In the genomic region with DNA sequence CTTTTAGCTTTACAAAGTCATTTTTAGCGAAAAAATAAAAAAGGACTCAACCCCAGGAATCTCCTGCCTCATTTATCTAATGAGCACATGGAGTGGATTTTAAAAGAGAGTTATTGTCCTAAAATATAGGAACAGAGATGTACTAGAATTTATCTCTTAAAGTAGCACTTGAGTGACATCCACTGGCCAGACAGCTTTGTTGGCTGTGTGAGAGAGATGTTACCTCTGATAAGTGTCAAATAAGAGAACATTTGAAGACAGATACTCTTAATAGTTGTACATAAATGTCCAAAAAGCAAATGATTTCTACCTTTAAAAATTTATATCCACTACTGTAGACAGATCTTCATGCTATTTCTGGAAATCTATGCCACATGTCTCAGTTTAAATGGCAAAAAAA, we compare ENCODE assay signal across 10 cellular contexts. TPM values are rescaled to one million over a fixed set of nuclear protein-coding genes. Genes with fewer than 3 reads are reported as not detected.
A peak's percentile ranks its signal among the peaks of the same experiment; 100 is the strongest.
DNase-seq lines count a peak whose midpoint lies in the region; ATAC-seq and TF ChIP-seq lines count a peak whose summit lies in the region.
"Had no signal": no experiment of that assay in that cellular context is flagged by ENCODE, and none has a peak within 500 bp of the region (broad histone marks: within the 10 kb centered on the region; RNA-seq: fewer than 3 reads in every experiment).

No MANE protein-coding gene starts in this region.

- no peaks in the 10 kb centered on the region for H3K9me3 ChIP-seq in cardiac muscle cell (ENCODE audit: low read depth)

- DNase-seq in AG10803 (ENCODE audit: low read depth): peak; percentile 64
- DNase-seq in HCEC 1CT: peak; percentile 69
- DNase-seq in RPMI7951 (ENCODE audit: low read depth): peak; percentile 72
- DNase-seq in cardiac muscle cell (ENCODE audit: low read depth in 1 of 2, low spot score in 1 of 2): peak in 1 of 2 donors; percentile 79
- no peak for DNase-seq in stimulated activated CD4-positive, alpha-beta T cell treated with anti-CD3 and anti-CD28 coated beads, Interleukin-4, amount 100 ng/mL, for 24 hours
- no peak for DNase-seq in midbrain (lab: John Stamatoyannopoulos, UW)
- DNase-seq: activated CD4-positive, alpha-beta memory T cell treated with anti-CD3 and anti-CD28 coated beads for 36 hours had no signal

- H3K4me3 ChIP-seq in AG10803 (ENCODE audit: low read length) (no peak overlapping the region), cardiac muscle cell (no peak overlapping the region)
- H3K4me3 ChIP-seq: lung had no signal

- H3K4me1 ChIP-seq in cardiac muscle cell (ENCODE audit: low read depth): no peaks in the 10 kb centered on the region

- peak; percentile 69 for TF ChIP-seq CTCF in AG10803 (conservative IDR thresholded peaks at IDR 0.05; ENCODE audit: low read length)
- peak; percentile 39 for TF ChIP-seq CTCF in cardiac muscle cell (IDR thresholded peaks at IDR 0.05; ENCODE audit: low read depth, low read length)

- H3K36me3 ChIP-seq in cardiac muscle cell: no peaks in the 10 kb centered on the region

- no peak for ATAC-seq in HG03520 (IDR thresholded peaks at IDR 0.05; ENCODE audit: unreplicated experiment)
- ATAC-seq in GM19324 (IDR thresholded peaks at IDR 0.05; ENCODE audit: low FRiP score, unreplicated experiment): no peak

- H3K27ac ChIP-seq in cardiac muscle cell: no peak overlapping the region

- H3K27me3 ChIP-seq in cardiac muscle cell: no peaks in the 10 kb centered on the region

RNA-seq across cellular contexts. Expression of a gene that starts 12.3 kb away (rescaled TPM):
- total RNA-seq in RPMI7951 (2014; rRNA removed; shearing (Covaris generic)): 105 and 119 TPM in 2 replicates
- total RNA-seq in cardiac muscle cell: 12.4 and 19.4 TPM in 2 replicates
- polyA plus RNA-seq in cardiac muscle cell: 9.3 and 31.8 TPM in 2 replicates

RNA-seq across cellular contexts. Expression of a gene that starts 57.3 kb away (rescaled TPM):
- 3.7 and 4.0 TPM in 2 replicates for total RNA-seq in RPMI7951 (2014; rRNA removed; shearing (Covaris generic))
- 0.33 and 0.39 TPM in 2 replicates for total RNA-seq in cardiac muscle cell
- polyA plus RNA-seq in cardiac muscle cell: 0.56 TPM in 1 of 2 replicates, not detected in the other
- total RNA-seq: activated CD4-positive, alpha-beta memory T cell treated with anti-CD3 and anti-CD28 coated beads for 36 hours had no signal

Comparison
In these comparisons a context has a peak if more than half of its experiments do, and no peak if none do; other contexts are left out.
1. DNase-seq: peak in AG10803 (single experiment), HCEC 1CT (single experiment) and RPMI7951 (single experiment); none in stimulated activated CD4-positive, alpha-beta T cell treated with anti-CD3 and anti-CD28 coated beads, Interleukin-4, amount 100 ng/mL, for 24 hours (single experiment) and midbrain (single experiment).